8 cellular contexts compared by ENCODE assay signal in genomic region chr9:18255158-18255629, GRCh38.
DNase-seq lines count a peak whose midpoint lies in the region; ATAC-seq and TF ChIP-seq lines count a peak whose summit lies in the region.

No MANE protein-coding gene starts in this region.

- H3K4me3 ChIP-seq in AG04449 (ENCODE audit: low read depth, low read length) (no peak overlapping the region), breast epithelium (no peak overlapping the region)

- POLR2A ChIA-PET in AG04449 (lab: Yijun Ruan, JAX), result interaction anchor here (0.6 to 0.9 kb wide), 2 partner anchors 222 to 223 kb away, joined by 3 to 4 read pairs; no protein-coding TSS in a partner anchor

- no peaks in the 10 kb centered on the region for H3K4me1 ChIP-seq in breast epithelium

- H3K27ac ChIP-seq in VCaP, result no peak overlapping the region
- no peak overlapping the region for H3K27ac ChIP-seq in breast epithelium

- TF ChIP-seq CTCF in AG04449 (IDR thresholded peaks at IDR 0.05; ENCODE audit: insufficient read depth, low read length, missing control alignments) (peak; percentile 83), VCaP (conservative IDR thresholded peaks at IDR 0.05) (peak; percentile 96), breast epithelium (IDR thresholded peaks at IDR 0.05) (peak; percentile 87 to 94 (median 88))

- intact Hi-C loops in breast epithelium (cut with DNase I; ENCODE audit: low total_unique reads), result loop anchor here (10.0 kb wide), 1 partner anchor 770 kb away; no protein-coding TSS in a partner anchor

- H3K36me3 ChIP-seq in breast epithelium, result no peaks in the 10 kb centered on the region

- CTCF ChIA-PET in AG04449 (lab: Yijun Ruan, JAX), result interaction anchor here (0.6 to 15.4 kb wide), 64 partner anchors 8 to 772 kb away, joined by 3 to 239 read pairs (median 5); partner anchors contain the start of gene ADAMTSL1

- DNase-seq in AG04449 (ENCODE audit: low read depth, low spot score), result peak; percentile 41
- peak; percentile 50 for DNase-seq in NCI-H2081 treated with DMSO at 0.1 percent for 48 hours (lab: John Stamatoyannopoulos, UW)
- DNase-seq in breast epithelium (ENCODE audit: low spot score in 2 of 2), result peak; percentile 49 to 80
- peak; percentile 82 for DNase-seq in islet precursor cell
- DNase-seq in stimulated activated CD4-positive, alpha-beta T cell treated with anti-CD3 and anti-CD28 coated beads, Interleukin-1b, Interleukin-23, amount 100 ng/mL, for 1 hour (ENCODE audit: low read depth in 2 of 2), result peak; percentile 12 to 55

- H3K9me3 ChIP-seq in breast epithelium, result no peaks in the 10 kb centered on the region

- no peaks in the 10 kb centered on the region for H3K27me3 ChIP-seq in breast epithelium

- TF ChIP-seq POLR2A in breast epithelium (IDR thresholded peaks at IDR 0.05), result no peak

- ATAC-seq in GM18520 (IDR thresholded peaks at IDR 0.05; ENCODE audit: unreplicated experiment), result peak; percentile 89
- peak; percentile 86 for ATAC-seq in HG03039 (IDR thresholded peaks at IDR 0.05; ENCODE audit: unreplicated experiment)
